Comparison of ENCODE assay signal across 11 cellular contexts in genomic region chr1:247447162-247447909, GRCh38. TPM values are rescaled to one million over a fixed set of nuclear protein-coding genes. Genes with fewer than 3 reads are reported as not detected.
A peak's percentile ranks its signal among the peaks of the same experiment; 100 is the strongest.
DNase-seq lines count a peak whose midpoint lies in the region; ATAC-seq and TF ChIP-seq lines count a peak whose summit lies in the region.
"Had no signal": no experiment of that assay in that cellular context is flagged by ENCODE, and none has a peak within 500 bp of the region (broad histone marks: within the 10 kb centered on the region; RNA-seq: fewer than 3 reads in every experiment).

No MANE protein-coding gene starts in this region.

- no peak overlapping the region for H3K4me3 Mint-ChIP-seq in activated CD4-positive, alpha-beta memory T cell treated with anti-CD3 and anti-CD28 coated beads, Interleukin-2, amount 10 ng/mL, durations not matched to agents 7 days and 5 days

- intact Hi-C loops in right cardiac atrium (cut with DNase I) (no loop called here), Right ventricle myocardium inferior (cut with DNase I) (loop anchor here (5.0 kb wide), 1 partner anchor 345 kb away; the partner anchor contains the start of gene ZNF669)

- H3K14ac ChIP-seq in neuronal stem cell (ENCODE audit: low read length) = no peak overlapping the region

- no peak overlapping the region for H3K23ac ChIP-seq in neuronal stem cell (ENCODE audit: low read depth, low read length, poor library complexity)

- no peaks in the 10 kb centered on the region for H3F3A ChIP-seq in MM.1S (ENCODE audit: insufficient read depth, low read length)

- no peaks in the 10 kb centered on the region for H3K36me3 ChIP-seq in fibroblast of lung (ENCODE audit: control insufficient read depth, insufficient read depth, low read length)
- no peaks in the 10 kb centered on the region for H3K36me3 ChIP-seq in neuronal stem cell (replicated peaks in 1 of 2; ENCODE audit: control insufficient read depth in 2 of 2, insufficient read depth in 2 of 2, low read length in 2 of 2)
- H3K36me3 ChIP-seq in MM.1S (replicated peaks; ENCODE audit: insufficient read depth, low read length) = no peaks in the 10 kb centered on the region

- H3K27ac ChIP-seq in right cardiac atrium (ENCODE audit: low read length) = no peak overlapping the region
- H3K27ac ChIP-seq in fibroblast of lung (ENCODE audit: insufficient read depth, low read length) = no peak overlapping the region
- H3K27ac ChIP-seq in neuronal stem cell (replicated peaks; ENCODE audit: low read length) = no peak overlapping the region
- no peak overlapping the region for H3K27ac ChIP-seq in MM.1S (ENCODE audit: low read length)

- no peak overlapping the region for H3K27ac Mint-ChIP-seq in activated CD4-positive, alpha-beta memory T cell treated with anti-CD3 and anti-CD28 coated beads, Interleukin-2, amount 10 ng/mL, durations not matched to agents 7 days and 5 days

- H3K4ac ChIP-seq in neuronal stem cell (ENCODE audit: low read length) = no peak overlapping the region

- no peaks in the 10 kb centered on the region for H3K9me3 Mint-ChIP-seq in activated CD4-positive, alpha-beta memory T cell treated with anti-CD3 and anti-CD28 coated beads, Interleukin-2, amount 10 ng/mL, durations not matched to agents 7 days and 5 days

- no peaks in the 10 kb centered on the region for H3K36me3 Mint-ChIP-seq in activated CD4-positive, alpha-beta memory T cell treated with anti-CD3 and anti-CD28 coated beads, Interleukin-2, amount 10 ng/mL, durations not matched to agents 7 days and 5 days (ENCODE audit: low read depth)

- no peak overlapping the region for H2BK12ac ChIP-seq in neuronal stem cell (ENCODE audit: low read length)

- POLR2A ChIA-PET in activated CD4-positive, alpha-beta memory T cell treated with anti-CD3 and anti-CD28 coated beads, Interleukin-2, amount 10 ng/mL, durations not matched to agents 7 days and 5 days (lab: Charles Lee) = no interaction called here

- H2BK15ac ChIP-seq in neuronal stem cell (ENCODE audit: low read length) = no peak overlapping the region

- H3K4me2 ChIP-seq in fibroblast of lung (ENCODE audit: extremely low read depth, insufficient read depth, low read length) = no peak overlapping the region
- H3K4me2 ChIP-seq in neuronal stem cell (ENCODE audit: insufficient read depth, low read length, poor library complexity, severe bottlenecking) = no peak overlapping the region
- no peak overlapping the region for H3K4me2 ChIP-seq in MM.1S (ENCODE audit: low read depth, low read length)

- H2AFZ ChIP-seq in fibroblast of lung (ENCODE audit: low read length) = peak overlapping the region; percentile 94
- H2AFZ ChIP-seq in neuronal stem cell (ENCODE audit: low read length) = peak overlapping the region; percentile 73
- H2AFZ ChIP-seq in MM.1S (ENCODE audit: low read length) = no peak overlapping the region

- no peak overlapping the region for H4K8ac ChIP-seq in neuronal stem cell (ENCODE audit: low read depth, low read length)

- H3K4me3 ChIP-seq in right cardiac atrium (ENCODE audit: low read length) = peak overlapping the region; percentile 59
- peak overlapping the region in 3 of 4 experiments; percentile 17 to 62 (median 62) for H3K4me3 ChIP-seq in fibroblast of lung (replicated peaks in 1 of 4; ENCODE audit: control extremely low read depth in 1 of 4, insufficient read depth in 1 of 4, low read depth in 3 of 4, low read length in 4 of 4)
- no peak overlapping the region for H3K4me3 ChIP-seq in neuronal stem cell (ENCODE audit: low read length in 2 of 2)
- no peak overlapping the region for H3K4me3 ChIP-seq in MM.1S (ENCODE audit: low read length)

- H4K20me1 ChIP-seq in fibroblast of lung (ENCODE audit: control insufficient read depth, extremely low read depth, insufficient read depth, low read length) (no peaks in the 10 kb centered on the region), MM.1S (ENCODE audit: insufficient read depth, low read length) (no peaks in the 10 kb centered on the region)

- DNase-seq in right cardiac atrium = no peak
- DNase-seq in Right ventricle myocardium inferior (ENCODE audit: missing footprints) = no peak
- no peak for DNase-seq in fibroblast of lung (ENCODE audit: low read depth in 2 of 2)
- DNase-seq in neuronal stem cell (ENCODE audit: low spot score) = no peak
- no peak for DNase-seq in activated CD4-positive, alpha-beta memory T cell treated with anti-CD3 and anti-CD28 coated beads, Interleukin-2, amount 10 ng/mL, durations not matched to agents 7 days and 5 days
- DNase-seq in stimulated activated naive CD8-positive, alpha-beta T cell treated with anti-CD3 and anti-CD28 coated beads, Interleukin-15, Interleukin-2, amounts not matched to agents 100 U/mL and 50 U/mL, for 24 hours = no peak
- no peak for DNase-seq in AG20443 (ENCODE audit: low spot score)
- DNase-seq in MM.1S = no peak
- DNase-seq: effector memory CD4-positive, alpha-beta T cell; NCI-H2029 had no signal

- no peaks in the 10 kb centered on the region for H3K4me1 Mint-ChIP-seq in activated CD4-positive, alpha-beta memory T cell treated with anti-CD3 and anti-CD28 coated beads, Interleukin-2, amount 10 ng/mL, durations not matched to agents 7 days and 5 days

- no peaks in the 10 kb centered on the region for H3K27me3 ChIP-seq in right cardiac atrium (ENCODE audit: control insufficient read depth, insufficient read depth)
- H3K27me3 ChIP-seq in fibroblast of lung (ENCODE audit: control insufficient read depth, insufficient read depth, low read length) = no peaks in the 10 kb centered on the region
- no peaks in the 10 kb centered on the region for H3K27me3 ChIP-seq in neuronal stem cell (ENCODE audit: control insufficient read depth in 3 of 3, insufficient read depth in 3 of 3, low read depth in 1 of 3, low read length in 3 of 3)
- no peaks in the 10 kb centered on the region for H3K27me3 ChIP-seq in MM.1S (replicated peaks; ENCODE audit: insufficient read depth, low read length)

- ATAC-seq in right cardiac atrium = no peak
- no peak for ATAC-seq in Right ventricle myocardium inferior
- no peak for ATAC-seq in stimulated activated naive CD8-positive, alpha-beta T cell treated with anti-CD3 and anti-CD28 coated beads, Interleukin-15, Interleukin-2, amounts not matched to agents 100 U/mL and 50 U/mL, for 24 hours

- H3K9me2 ChIP-seq in MM.1S (replicated peaks; ENCODE audit: insufficient read depth, low read length) = no peaks in the 10 kb centered on the region

- H3K9ac ChIP-seq in fibroblast of lung (ENCODE audit: insufficient read depth, low read length) (no peak overlapping the region), neuronal stem cell (ENCODE audit: low read depth, low read length, poor library complexity) (no peak overlapping the region), MM.1S (ENCODE audit: low read length) (no peak overlapping the region)

- H3K79me1 ChIP-seq in neuronal stem cell (ENCODE audit: low read depth, low read length) = no peaks in the 10 kb centered on the region

- no peaks in the 10 kb centered on the region for H3K79me2 ChIP-seq in fibroblast of lung (ENCODE audit: control insufficient read depth, insufficient read depth, low read length)
- no peaks in the 10 kb centered on the region for H3K79me2 ChIP-seq in MM.1S (ENCODE audit: low read length)

- no peaks in the 10 kb centered on the region for H3K27me3 Mint-ChIP-seq in activated CD4-positive, alpha-beta memory T cell treated with anti-CD3 and anti-CD28 coated beads, Interleukin-2, amount 10 ng/mL, durations not matched to agents 7 days and 5 days

- H3K4me1 ChIP-seq in right cardiac atrium (ENCODE audit: control insufficient read depth, insufficient read depth, low read length) = no peaks in the 10 kb centered on the region
- H3K4me1 ChIP-seq in fibroblast of lung (ENCODE audit: control insufficient read depth, extremely low read depth, insufficient read depth, low read length) = no peaks in the 10 kb centered on the region
- peaks cover 0 to 1% of the 10 kb centered on the region in 2 donors for H3K4me1 ChIP-seq in neuronal stem cell (ENCODE audit: control insufficient read depth in 2 of 2, insufficient read depth in 1 of 2, low read depth in 1 of 2, low read length in 2 of 2)
- H3K4me1 ChIP-seq in MM.1S (ENCODE audit: low read length) = no peaks in the 10 kb centered on the region

- H2BK5ac ChIP-seq in neuronal stem cell (ENCODE audit: low read length) = no peak overlapping the region

- CTCF ChIA-PET in activated CD4-positive, alpha-beta memory T cell treated with anti-CD3 and anti-CD28 coated beads, Interleukin-2, amount 10 ng/mL, durations not matched to agents 7 days and 5 days (lab: Charles Lee) = interaction anchor here (0.6 kb wide), 1 partner anchor 506 kb away, joined by 4 read pairs; no protein-coding TSS in a partner anchor

- WGBS in right cardiac atrium = 82% methylated on average over 7 of the region's 7 CpGs
- WGBS in neuronal stem cell (ENCODE audit: extremely low coverage in 2 of 2, insufficient read length in 2 of 2, insufficient replicate concordance in 1 of 2), 2 donors = no CpG with 5 or more reads among the region's 7 CpGs

- H3K9me3 ChIP-seq in right cardiac atrium (ENCODE audit: control insufficient read depth, low read length) (no peaks in the 10 kb centered on the region), fibroblast of lung (ENCODE audit: control insufficient read depth, insufficient read depth, low read depth, low read length) (no peaks in the 10 kb centered on the region), neuronal stem cell (replicated peaks in 1 of 2; ENCODE audit: control insufficient read depth in 2 of 2, insufficient read depth in 1 of 2, low read depth in 1 of 2, low read length in 2 of 2) (no peaks in the 10 kb centered on the region), MM.1S (replicated peaks; ENCODE audit: insufficient read depth, low read length) (no peaks in the 10 kb centered on the region)

- TF ChIP-seq CTCF in fibroblast of lung (conservative IDR thresholded peaks at IDR 0.05 in 1 of 2, IDR thresholded peaks at IDR 0.05 in 1 of 2; ENCODE audit: low read depth in 1 of 2, low read length in 2 of 2) (no peak), MM.1S (IDR thresholded peaks at IDR 0.05; ENCODE audit: low read length) (no peak)

- H2BK120ac ChIP-seq in neuronal stem cell (ENCODE audit: low read depth, low read length) = no peak overlapping the region

- no peak overlapping the region for H3K18ac ChIP-seq in neuronal stem cell (ENCODE audit: low read length)

- no peak overlapping the region for H2AK5ac ChIP-seq in neuronal stem cell (ENCODE audit: low read depth, low read length)

- H4K91ac ChIP-seq in neuronal stem cell (ENCODE audit: low read depth, low read length, poor library complexity) = no peak overlapping the region

RNA-seq across cellular contexts. Expression of gene OR2B11, which starts 10.6 kb away (rescaled TPM):
- total RNA-seq in right cardiac atrium (not detected), Right ventricle myocardium inferior (not detected), fibroblast of lung (not detected in 2 replicates)
- polyA plus RNA-seq in right cardiac atrium (not detected), fibroblast of lung (not detected in 2 replicates)
- polyA plus RNA-seq in fibroblast of lung (2012) = not detected in 2 replicates
- polyA minus RNA-seq in fibroblast of lung (ENCODE audit: low replicate concordance) = not detected in 2 replicates
- not detected for polyA plus RNA-seq in neuronal stem cell (2013, experiment 1 of 2)
- polyA plus RNA-seq in neuronal stem cell (2013, experiment 2 of 2) = not detected
- total RNA-seq in activated CD4-positive, alpha-beta memory T cell treated with anti-CD3 and anti-CD28 coated beads, Interleukin-2, amount 10 ng/mL, durations not matched to agents 7 days and 5 days = not detected
- total RNA-seq: HT1080 had no signal

RNA-seq across cellular contexts. Expression of gene NLRP3, which starts 31.4 kb away (rescaled TPM):
- total RNA-seq in right cardiac atrium (1 to 10 TPM in 2 of 4 donors, under 1 TPM in 2; 0.63 to 1.1 (median 1.00) TPM), Right ventricle myocardium inferior (1.2 TPM), fibroblast of lung (under 0.01 TPM in 1 of 2 replicates, not detected in the other)
- polyA plus RNA-seq in right cardiac atrium (0.50 TPM), fibroblast of lung (0.07 and 0.08 TPM in 2 replicates)
- 0.08 TPM in 1 of 2 replicates, not detected in the other for polyA plus RNA-seq in fibroblast of lung (2012)
- not detected in 2 replicates for polyA minus RNA-seq in fibroblast of lung (ENCODE audit: low replicate concordance)
- polyA plus RNA-seq in neuronal stem cell (2013, experiment 1 of 2) = 0.24 TPM
- polyA plus RNA-seq in neuronal stem cell (2013, experiment 2 of 2) = 0.26 TPM
- total RNA-seq in activated CD4-positive, alpha-beta memory T cell treated with anti-CD3 and anti-CD28 coated beads, Interleukin-2, amount 10 ng/mL, durations not matched to agents 7 days and 5 days = under 1 TPM; 0.25 to 0.40 TPM

Comparison
In these comparisons a context has a peak if more than half of its experiments do, and no peak if none do; other contexts are left out.
1. H3K4me3 ChIP-seq: peak in right cardiac atrium (single experiment) and fibroblast of lung (3 of 4); none in neuronal stem cell (0 of 2) and MM.1S (single experiment).